ENCODE assay signal across 9 cellular contexts in genomic region chr3:50264964-50265485, GRCh38. TPM values are rescaled to one million over a fixed set of nuclear protein-coding genes. Genes with fewer than 3 reads are reported as not detected.
DNase-seq lines count a peak whose midpoint lies in the region; ATAC-seq and TF ChIP-seq lines count a peak whose summit lies in the region.
"Had no signal": no experiment of that assay in that cellular context is flagged by ENCODE, and none has a peak within 500 bp of the region (broad histone marks: within the 10 kb centered on the region; RNA-seq: fewer than 3 reads in every experiment).

No MANE protein-coding gene starts in this region.

- DNase-seq in LoVo (ENCODE audit: low spot score) (peak; percentile 71), dorsolateral prefrontal cortex (no peak), thoracic aorta (ENCODE audit: low spot score) (no peak), NCI-H1092 treated with DMSO at 0.1 percent for 48 hours (lab: John Stamatoyannopoulos, UW) (no peak), DMS53 (lab: John Stamatoyannopoulos, UW) (no peak), NCI-H2107 treated with DMSO at 0.1 percent for 48 hours (lab: John Stamatoyannopoulos, UW; ENCODE audit: unreplicated experiment) (no peak)
- DNase-seq: activated T-cell treated with anti-CD3 and anti-CD28 coated beads, Interleukin-2, amount 50 U/mL, for 48 hours had no signal

- peak overlapping the region; percentile 94 to 100 (median 100) for H3K27ac ChIP-seq in dorsolateral prefrontal cortex
- peak overlapping the region; percentile 82 for H3K27ac ChIP-seq in muscle layer of colon (ENCODE audit: low read depth, low read length)
- H3K27ac ChIP-seq in thoracic aorta = peak overlapping the region; percentile 98

- H3K9me3 ChIP-seq in muscle layer of colon (ENCODE audit: low read length) (no peaks in the 10 kb centered on the region), thoracic aorta (no peaks in the 10 kb centered on the region)

- peak overlapping the region in 6 of 59 donors; percentile 8 to 75 (median 18) for H3K4me3 ChIP-seq in dorsolateral prefrontal cortex
- no peak overlapping the region for H3K4me3 ChIP-seq in muscle layer of colon (ENCODE audit: low read depth in 1 of 2, low read length in 2 of 2)
- peak overlapping the region; percentile 27 for H3K4me3 ChIP-seq in thoracic aorta

- H3K4me1 ChIP-seq in muscle layer of colon (ENCODE audit: insufficient read depth, low read length) = peaks cover 66% of the 10 kb centered on the region
- peaks cover 33 to 93% of the 10 kb centered on the region in 2 donors for H3K4me1 ChIP-seq in thoracic aorta (ENCODE audit: control insufficient read depth in 1 of 2, low read depth in 2 of 2)

- no peak for ATAC-seq in thoracic aorta (ENCODE audit: insufficient number of reproducible peaks, low FRiP score, low read depth)
- no peak for ATAC-seq in HG02678 (IDR thresholded peaks at IDR 0.05; ENCODE audit: unreplicated experiment)

- H3K27me3 ChIP-seq in dorsolateral prefrontal cortex (peaks cover 0 to 2% (median 0%) of the 10 kb centered on the region in 45 donors), muscle layer of colon (ENCODE audit: control insufficient read depth in 1 of 2, insufficient read depth in 2 of 2, low read length in 2 of 2) (no peaks in the 10 kb centered on the region), thoracic aorta (replicated peaks; ENCODE audit: insufficient read depth) (no peaks in the 10 kb centered on the region)

- peak overlapping the region; percentile 40 for H3K9ac ChIP-seq in muscle layer of colon (ENCODE audit: low read length)

- TF ChIP-seq CTCF in dorsolateral prefrontal cortex (IDR thresholded peaks at IDR 0.05 in 54 of 56, conservative IDR thresholded peaks at IDR 0.05 in 2 of 56; ENCODE audit: low read depth in 1 of 56, partially characterized antibody in 56 of 56) (no peak), thoracic aorta (IDR thresholded peaks at IDR 0.05) (no peak)

- H3K36me3 ChIP-seq in muscle layer of colon (ENCODE audit: insufficient read depth, low read length) = no peaks in the 10 kb centered on the region
- no peaks in the 10 kb centered on the region for H3K36me3 ChIP-seq in thoracic aorta

- intact Hi-C loops in dorsolateral prefrontal cortex (cut with DNase I) = no loop called here

RNA-seq across cellular contexts. Expression of gene SEMA3B, which starts 3.9 kb away (rescaled TPM):
- total RNA-seq in dorsolateral prefrontal cortex (100 to 1,000 TPM in 85 of 120 experiments, 10 to 100 TPM in 35; 36.0 to 486 (median 135) TPM), thoracic aorta (10 to 100 TPM; 53.6 to 57.2 TPM)

RNA-seq across cellular contexts. Expression of gene LSMEM2, which starts 13.9 kb away (rescaled TPM):
- total RNA-seq in dorsolateral prefrontal cortex (1 to 10 TPM in 95 of 120 experiments, under 1 TPM in 23, not detected in 2; 0.31 to 7.4 (median 1.7) TPM), thoracic aorta (not detected)

RNA-seq across cellular contexts. Expression of gene IFRD2, which starts 27.2 kb away (rescaled TPM):
- total RNA-seq in dorsolateral prefrontal cortex (10 to 100 TPM; 15.0 to 46.2 (median 28.8) TPM), thoracic aorta (100 to 1,000 TPM in 1 of 2 donors, 10 to 100 TPM in 1; 43.3 to 118 TPM)

RNA-seq across cellular contexts. Expression of gene GNAI2, which starts 29.0 kb away (rescaled TPM):
- total RNA-seq in dorsolateral prefrontal cortex (100 to 1,000 TPM; 117 to 240 (median 161) TPM), thoracic aorta (100 to 1,000 TPM; 183 to 337 TPM)

RNA-seq across cellular contexts. Expression of gene HYAL3, which starts 34.2 kb away (rescaled TPM):
- total RNA-seq in dorsolateral prefrontal cortex (10 to 100 TPM in 25 of 120 experiments, 1 to 10 TPM in 95; 3.0 to 14.8 (median 8.4) TPM), thoracic aorta (1 to 10 TPM in 1 of 2 donors, under 1 TPM in 1; 0.35 to 1.4 TPM)
